ENCODE assay signal across 24 cellular contexts in the genomic region with DNA sequence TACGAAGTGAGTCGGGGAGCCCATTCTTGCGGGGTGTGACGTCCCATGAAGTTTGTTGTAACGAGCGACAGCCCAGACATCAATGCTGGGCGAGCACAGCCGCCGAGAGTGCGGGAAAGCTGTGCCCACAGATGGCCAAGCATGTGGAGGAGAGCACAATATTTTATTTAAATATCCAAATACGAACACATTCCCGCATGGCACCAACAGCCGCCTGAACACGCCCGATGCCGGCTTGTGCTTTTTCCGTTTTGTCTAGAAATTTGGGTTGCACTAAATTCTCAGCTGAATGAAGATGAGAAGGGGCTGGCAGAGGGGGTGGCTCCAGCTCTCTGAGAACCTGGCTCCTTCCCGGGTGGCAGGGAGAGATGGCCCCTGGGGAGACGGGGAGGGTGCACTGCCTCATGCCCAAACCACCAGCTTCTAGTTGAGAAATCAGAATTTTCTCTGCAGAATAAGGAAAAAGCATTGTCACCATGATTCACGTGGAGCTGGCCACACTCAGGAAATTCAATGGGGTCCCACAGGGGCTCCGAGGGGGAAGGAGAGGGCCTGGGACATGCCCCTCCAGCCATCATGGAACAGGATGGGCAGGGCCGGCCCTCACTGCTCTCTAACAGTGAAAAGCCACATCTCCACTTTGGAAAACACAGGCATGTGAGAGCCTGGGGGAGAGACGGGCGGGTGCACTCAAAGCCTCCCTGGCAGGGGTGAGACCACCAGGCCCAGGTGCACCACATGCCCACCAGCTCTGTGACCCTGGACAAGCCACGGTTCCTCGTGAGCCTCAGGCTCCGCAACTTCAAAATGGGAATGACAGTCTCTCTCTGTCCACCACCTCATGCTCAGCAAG. TPM values are rescaled to one million over a fixed set of nuclear protein-coding genes. Genes with fewer than 3 reads are reported as not detected.
"Had no signal": no experiment of that assay in that cellular context is flagged by ENCODE, and none has a peak within 500 bp of the region (broad histone marks: within the 10 kb centered on the region; RNA-seq: fewer than 3 reads in every experiment).

No MANE protein-coding gene starts in this region.

- H3K36me3 Mint-ChIP-seq: activated CD8-positive, alpha-beta memory T cell treated with anti-CD3 and anti-CD28 coated beads, Interleukin-2, amount 10 ng/mL, durations not matched to agents 7 days and 5 days; activated naive CD4-positive, alpha-beta T cell treated with anti-CD3 and anti-CD28 coated beads, Interleukin-2, amount 50 U/mL, for 72 hours; brain; memory B cell had no signal

- H2AFZ ChIP-seq: hepatocyte had no signal

- H3K27me3 Mint-ChIP-seq: activated CD4-positive, alpha-beta T cell treated with anti-CD3 and anti-CD28 coated beads, Interleukin-2, amount 10 ng/mL, durations not matched to agents 24 days and 14 days; activated CD8-positive, alpha-beta memory T cell treated with anti-CD3 and anti-CD28 coated beads, Interleukin-2, amount 10 ng/mL, durations not matched to agents 7 days and 5 days; activated CD8-positive, alpha-beta T cell treated with anti-CD3 and anti-CD28 coated beads for 36 hours; brain; dendritic cell treated with granulocyte-macrophage colony-stimulating factor and Interleukin-4, amounts not matched to agents 40 ng/mL and 50 ng/mL, for 4 days had no signal

- H3K4me2 ChIP-seq: hepatocyte had no signal

- H3K27ac ChIP-seq: hepatocyte, prostate gland, tibial artery, uterus, VCaP had no signal

- H3K4me1 ChIP-seq: prostate gland, tibial artery, uterus had no signal

- H3K9me3 Mint-ChIP-seq: activated CD4-positive, alpha-beta T cell treated with anti-CD3 and anti-CD28 coated beads, Interleukin-2, amount 10 ng/mL, durations not matched to agents 24 days and 14 days; activated CD8-positive, alpha-beta T cell treated with anti-CD3 and anti-CD28 coated beads for 36 hours; activated naive CD4-positive, alpha-beta T cell treated with anti-CD3 and anti-CD28 coated beads, Interleukin-2, amount 50 U/mL, for 72 hours; brain; dendritic cell treated with granulocyte-macrophage colony-stimulating factor and Interleukin-4, amounts not matched to agents 40 ng/mL and 50 ng/mL, for 4 days; memory B cell had no signal

- H3K27me3 ChIP-seq: hepatocyte, tibial artery, uterus had no signal

- H3K4me1 Mint-ChIP-seq: activated CD4-positive, alpha-beta T cell treated with anti-CD3 and anti-CD28 coated beads, Interleukin-2, amount 10 ng/mL, durations not matched to agents 24 days and 14 days; activated CD8-positive, alpha-beta memory T cell treated with anti-CD3 and anti-CD28 coated beads, Interleukin-2, amount 10 ng/mL, durations not matched to agents 7 days and 5 days; memory B cell had no signal

- H3K79me2 ChIP-seq: hepatocyte had no signal

- ATAC-seq: activated CD4-positive, CD25-positive, alpha-beta regulatory T cell treated with anti-CD3 and anti-CD28 coated beads, Interleukin-2, amount 50 U/mL, for 24 hours; activated CD8-positive, alpha-beta memory T cell treated with anti-CD3 and anti-CD28 coated beads, Interleukin-2, amount 10 ng/mL, durations not matched to agents 7 days and 5 days; activated CD8-positive, alpha-beta T cell treated with anti-CD3 and anti-CD28 coated beads for 36 hours; activated naive CD4-positive, alpha-beta T cell treated with anti-CD3 and anti-CD28 coated beads, Interleukin-2, amount 50 U/mL, for 72 hours; mucosa of descending colon; stimulated activated naive CD8-positive, alpha-beta T cell treated with anti-CD3 and anti-CD28 coated beads, Interleukin-15, Interleukin-2, amounts not matched to agents 100 U/mL and 50 U/mL, for 24 hours had no signal

- H3K36me3 ChIP-seq: prostate gland, tibial artery, uterus had no signal

- H3K4me3 ChIP-seq: hepatocyte, mucosa of descending colon, prostate gland, tibial artery, uterus had no signal

- H3K4me3 Mint-ChIP-seq: activated CD4-positive, alpha-beta T cell treated with anti-CD3 and anti-CD28 coated beads, Interleukin-2, amount 10 ng/mL, durations not matched to agents 24 days and 14 days; activated CD8-positive, alpha-beta memory T cell treated with anti-CD3 and anti-CD28 coated beads, Interleukin-2, amount 10 ng/mL, durations not matched to agents 7 days and 5 days; activated CD8-positive, alpha-beta T cell treated with anti-CD3 and anti-CD28 coated beads for 36 hours; brain; dendritic cell treated with granulocyte-macrophage colony-stimulating factor and Interleukin-4, amounts not matched to agents 40 ng/mL and 50 ng/mL, for 4 days; memory B cell had no signal

- DNase-seq: activated CD4-positive, alpha-beta T cell treated with anti-CD3 and anti-CD28 coated beads, Interleukin-2, amount 10 ng/mL, durations not matched to agents 24 days and 14 days; activated CD8-positive, alpha-beta memory T cell treated with anti-CD3 and anti-CD28 coated beads, Interleukin-2, amount 10 ng/mL, durations not matched to agents 7 days and 5 days; activated CD8-positive, alpha-beta T cell treated with anti-CD3 and anti-CD28 coated beads for 36 hours; activated T-cell treated with anti-CD3 and anti-CD28 coated beads for 4 hours; caudate nucleus; effector CD4-positive, alpha-beta T cell; foreskin fibroblast; mucosa of descending colon; stimulated activated CD4-positive, alpha-beta T cell treated with anti-CD3 and anti-CD28 coated beads, Interleukin-12 subunit alpha, Interleukin-12 subunit beta, amount 100 ng/mL, for 4 hours; stimulated activated CD4-positive, alpha-beta T cell treated with anti-CD3 and anti-CD28 coated beads, Interleukin-4, amount 100 ng/mL, for 4 hours; stimulated activated naive CD8-positive, alpha-beta T cell treated with anti-CD3 and anti-CD28 coated beads, Interleukin-15, Interleukin-2, amounts not matched to agents 100 U/mL and 50 U/mL, for 24 hours; uterus had no signal

- H3K27ac Mint-ChIP-seq: activated CD4-positive, alpha-beta T cell treated with anti-CD3 and anti-CD28 coated beads, Interleukin-2, amount 10 ng/mL, durations not matched to agents 24 days and 14 days; activated CD8-positive, alpha-beta memory T cell treated with anti-CD3 and anti-CD28 coated beads, Interleukin-2, amount 10 ng/mL, durations not matched to agents 7 days and 5 days; activated CD8-positive, alpha-beta T cell treated with anti-CD3 and anti-CD28 coated beads for 36 hours; activated naive CD4-positive, alpha-beta T cell treated with anti-CD3 and anti-CD28 coated beads, Interleukin-2, amount 50 U/mL, for 72 hours; dendritic cell treated with granulocyte-macrophage colony-stimulating factor and Interleukin-4, amounts not matched to agents 40 ng/mL and 50 ng/mL, for 4 days; memory B cell had no signal

- H3K9me3 ChIP-seq: mucosa of descending colon, prostate gland, tibial artery, uterus had no signal

RNA-seq across cellular contexts. Expression of a gene that starts 48.3 kb away (rescaled TPM):
- total RNA-seq: activated CD4-positive, alpha-beta T cell treated with anti-CD3 and anti-CD28 coated beads, Interleukin-2, amount 10 ng/mL, durations not matched to agents 24 days and 14 days; activated CD8-positive, alpha-beta memory T cell treated with anti-CD3 and anti-CD28 coated beads, Interleukin-2, amount 10 ng/mL, durations not matched to agents 7 days and 5 days; activated CD8-positive, alpha-beta T cell treated with anti-CD3 and anti-CD28 coated beads for 36 hours; activated naive CD4-positive, alpha-beta T cell treated with anti-CD3 and anti-CD28 coated beads, Interleukin-2, amount 50 U/mL, for 72 hours; epithelial cell of proximal tubule; liver; T-helper 2 cell treated with Interferon-gamma antibody and Interleukin-4, amounts not matched to agents 100 ng/mL and 5 ng/mL, for 36 hours had no signal
